ENCODE assay signal across 9 cellular contexts in the genomic region with DNA sequence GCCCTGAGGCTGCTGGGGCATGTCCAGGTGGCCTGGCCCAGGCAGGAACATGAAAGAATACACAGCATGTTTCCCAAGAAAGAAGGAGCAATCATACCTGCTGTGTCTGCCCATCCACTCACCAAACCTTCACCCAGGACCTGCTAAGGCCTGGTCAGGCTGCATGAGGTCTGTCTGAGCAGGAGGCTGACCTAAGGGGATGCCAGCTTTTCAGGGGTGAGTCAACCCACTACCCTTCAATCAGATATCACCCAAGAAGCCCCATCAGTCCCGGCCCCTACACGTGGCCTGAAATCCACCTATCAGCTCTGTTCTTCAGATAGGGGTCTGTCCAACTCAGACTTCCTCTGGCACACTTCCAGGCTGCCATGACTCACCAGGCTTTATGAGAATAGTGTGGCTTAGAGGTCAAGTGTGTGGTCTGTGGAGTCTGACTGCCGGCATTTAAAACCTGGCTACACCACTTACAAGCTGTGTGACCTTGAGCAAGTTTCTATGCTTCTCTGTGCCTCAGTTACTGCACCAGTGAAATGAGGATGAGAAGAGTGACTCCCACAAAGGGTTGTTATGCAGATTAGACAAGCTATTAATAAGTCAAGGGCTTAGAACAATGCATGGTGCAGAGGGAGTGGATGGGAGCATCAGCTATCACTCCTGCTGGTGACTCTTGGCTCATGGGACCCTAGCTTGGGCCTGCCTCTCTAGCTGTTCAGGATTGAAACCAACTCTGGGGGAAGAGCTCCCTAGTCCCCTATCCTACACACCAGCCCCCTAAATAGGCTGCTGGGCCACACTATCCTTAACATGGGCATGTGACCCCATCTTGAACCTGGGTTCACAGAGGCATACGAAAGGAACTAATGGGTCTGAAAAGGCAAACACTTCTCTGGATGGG.
DNase-seq lines count a peak whose midpoint lies in the region; ATAC-seq, FAIRE-seq and TF ChIP-seq lines count a peak whose summit lies in the region.
"Had no signal": no experiment of that assay in that cellular context is flagged by ENCODE, and none has a peak within 500 bp of the region (broad histone marks: within the 10 kb centered on the region; RNA-seq: fewer than 3 reads in every experiment).

No MANE protein-coding gene starts in this region.

- peak; percentile 82 for FAIRE-seq in GM12891 (lab: Jason Lieb, UNC)

- peaks cover 36% of the 10 kb centered on the region for H3K27me3 ChIP-seq in RWPE2 (ENCODE audit: insufficient read depth, poor library complexity, severe bottlenecking)
- H3K27me3 ChIP-seq in psoas muscle (ENCODE audit: insufficient read depth in 3 of 3, low read length in 2 of 3): peaks cover 0 to 4% (median 0%) of the 10 kb centered on the region in 3 donors

- DNase-seq in GM12891 (ENCODE audit: insufficient read length, low spot score): no peak
- DNase-seq in HFF-Myc (ENCODE audit: extremely low read depth, low read depth): peak; percentile 64
- DNase-seq in RWPE2 (ENCODE audit: low spot score): peak; percentile 83
- DNase-seq in foreskin melanocyte: peak; percentile 45
- DNase-seq in activated effector memory CD4-positive, alpha-beta T cell treated with anti-CD3 and anti-CD28 coated beads, Interleukin-2, amount 50 U/mL, for 16 hours: no peak
- no peak for DNase-seq in GF-D8 (lab: John Stamatoyannopoulos, UW)
- DNase-seq in activated naive CD4-positive, alpha-beta T cell treated with anti-CD3 and anti-CD28 coated beads, Interleukin-2, amount 50 U/mL, for 16 hours: no peak
- no peak for DNase-seq in psoas muscle

- intact Hi-C loops in psoas muscle (cut with DNase I): no loop called here

- peak overlapping the region; percentile 9 for H3K27ac ChIP-seq in RWPE2 (ENCODE audit: poor library complexity, severe bottlenecking)
- H3K27ac ChIP-seq in psoas muscle: no peak overlapping the region
- H3K27ac ChIP-seq: thoracic aorta had no signal

- no peaks in the 10 kb centered on the region for H3K9me3 ChIP-seq in RWPE2 (ENCODE audit: severe bottlenecking)
- no peaks in the 10 kb centered on the region for H3K9me3 ChIP-seq in psoas muscle
- H3K9me3 ChIP-seq: thoracic aorta had no signal

- ATAC-seq in RWPE2 (ENCODE audit: low read depth) (peak; percentile 88), psoas muscle (no peak)

- H3K4me1 ChIP-seq in RWPE2 (ENCODE audit: insufficient read depth, poor library complexity, severe bottlenecking): peaks cover 5% of the 10 kb centered on the region
- H3K4me1 ChIP-seq in psoas muscle: no peaks in the 10 kb centered on the region

- no peaks in the 10 kb centered on the region for H3K36me3 ChIP-seq in RWPE2 (ENCODE audit: low read depth)
- H3K36me3 ChIP-seq in psoas muscle (ENCODE audit: insufficient read depth in 1 of 2, low read depth in 1 of 2): no peaks in the 10 kb centered on the region
- H3K36me3 ChIP-seq: thoracic aorta had no signal

- TF ChIP-seq CTCF in HFF-Myc (IDR thresholded peaks at IDR 0.05; ENCODE audit: low read depth, low read length, missing control alignments) (no peak), RWPE2 (IDR thresholded peaks at IDR 0.05; ENCODE audit: poor library complexity, severe bottlenecking) (no peak), psoas muscle (IDR thresholded peaks at IDR 0.05) (no peak)

- H3K4me3 ChIP-seq in HFF-Myc (replicated peaks; ENCODE audit: low read depth, low read length) (no peak overlapping the region), RWPE2 (ENCODE audit: severe bottlenecking) (no peak overlapping the region), psoas muscle (no peak overlapping the region)
- H3K4me3 ChIP-seq: thoracic aorta had no signal

- no peak for TF ChIP-seq POLR2A in GM12891 (IDR thresholded peaks at IDR 0.05; ENCODE audit: low read depth, low read length)

- 63 to 67% (median 64%) methylated on average over 4 of the region's 4 CpGs for WGBS in psoas muscle, 3 donors

TF ChIP-seq in GM12891, 5 proteins besides CTCF, POLR2A, EP300 and RAD21:
- TF ChIP-seq POLR2AphosphoS5 (IDR thresholded peaks at IDR 0.05; ENCODE audit: low read depth, low read length) (no peak), TAF1 (IDR thresholded peaks at IDR 0.05; ENCODE audit: low read depth, low read length) (no peak), POU2F2 (IDR thresholded peaks at IDR 0.05; ENCODE audit: low read depth, low read length) (no peak), SPI1 (IDR thresholded peaks at IDR 0.05; ENCODE audit: low read depth, low read length) (no peak), PAX5 (IDR thresholded peaks at IDR 0.05; ENCODE audit: insufficient read depth, low read length, severe bottlenecking) (no peak)
TF ChIP-seq in GM12891: peak in this region for 0.

Comparison
In these comparisons a context has a peak if more than half of its experiments do, and no peak if none do; other contexts are left out.
1. DNase-seq: peak in HFF-Myc (single experiment), RWPE2 (single experiment) and foreskin melanocyte (single experiment); none in GM12891 (single experiment), activated effector memory CD4-positive, alpha-beta T cell treated with anti-CD3 and anti-CD28 coated beads, Interleukin-2, amount 50 U/mL, for 16 hours (single experiment), GF-D8 (single experiment), activated naive CD4-positive, alpha-beta T cell treated with anti-CD3 and anti-CD28 coated beads, Interleukin-2, amount 50 U/mL, for 16 hours (single experiment) and psoas muscle (0 of 2).